Comparison of ENCODE assay signal across 8 cellular contexts in the genomic region with DNA sequence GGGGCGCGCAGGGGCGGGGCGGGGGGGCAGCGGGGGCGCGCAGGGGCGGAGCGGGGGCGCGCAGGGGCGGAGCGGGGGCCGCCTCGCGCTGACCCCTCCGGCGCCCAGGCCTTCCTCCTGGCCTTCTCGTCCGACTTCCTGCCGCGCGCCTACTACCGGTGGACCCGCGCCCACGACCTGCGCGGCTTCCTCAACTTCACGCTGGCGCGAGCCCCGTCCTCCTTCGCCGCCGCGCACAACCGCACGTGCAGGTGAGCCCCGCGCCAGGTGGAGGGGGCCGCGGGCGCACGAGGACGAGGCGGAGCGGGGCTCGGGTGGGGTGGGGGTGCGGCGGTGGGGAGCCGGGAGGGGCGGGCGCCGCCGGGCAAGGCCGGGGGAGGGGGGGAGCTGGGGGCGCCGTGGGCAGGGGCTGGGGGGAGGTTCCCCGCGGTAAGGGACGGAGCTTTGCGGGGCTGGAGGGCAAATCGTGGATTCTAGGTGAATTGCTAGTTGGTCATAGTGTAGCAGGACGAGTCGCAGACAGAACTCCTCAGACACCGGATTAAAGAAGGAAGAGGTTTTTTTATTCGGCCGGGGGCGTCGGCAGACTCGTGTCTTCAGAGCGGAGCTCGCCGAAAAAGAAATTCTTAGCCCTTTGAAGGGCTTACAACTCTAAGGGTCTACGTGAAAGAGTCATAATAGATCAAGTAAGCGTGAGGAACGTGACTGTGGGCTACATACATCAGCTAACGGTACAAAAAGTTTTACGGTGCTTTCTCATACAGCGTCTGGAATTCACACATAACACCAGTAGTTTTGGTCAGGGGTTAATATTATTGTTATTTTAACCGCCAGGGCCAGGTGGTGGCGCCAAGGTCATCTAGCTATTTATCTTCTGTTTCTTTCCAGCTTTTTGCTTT. TPM values are rescaled to one million over a fixed set of nuclear protein-coding genes. Genes with fewer than 3 reads are reported as not detected.
DNase-seq lines count a peak whose midpoint lies in the region; ATAC-seq and TF ChIP-seq lines count a peak whose summit lies in the region.

No MANE protein-coding gene starts in this region.

- H3K4me2 ChIP-seq in Loucy (ENCODE audit: low read depth, low read length, poor library complexity, severe bottlenecking): no peak overlapping the region

- peak overlapping the region; percentile 69 for H3K27ac Mint-ChIP-seq in activated B cell treated with CpG ODN at 0.5 μM for 24 hours

- DNase-seq in DMS 273 (lab: John Stamatoyannopoulos, UW; ENCODE audit: unreplicated experiment): peak; percentile 63
- no peak for DNase-seq in DMS 273 treated with DMSO at 0.1 percent for 48 hours (lab: John Stamatoyannopoulos, UW)
- peak; percentile 40 for DNase-seq in activated B cell treated with CpG ODN at 0.5 μM for 24 hours
- peak; percentile 80 for DNase-seq in lower lobe of right lung
- DNase-seq in superior temporal gyrus (ENCODE audit: extremely low spot score): peak; percentile 42

- H3K27me3 ChIP-seq in Loucy (ENCODE audit: insufficient read depth, low read length, poor library complexity, severe bottlenecking): no peaks in the 10 kb centered on the region
- peaks cover 3% of the 10 kb centered on the region for H3K27me3 ChIP-seq in ectodermal cell (ENCODE audit: control insufficient read depth, insufficient read depth, low read length, poor library complexity, severe bottlenecking)
- no peaks in the 10 kb centered on the region for H3K27me3 ChIP-seq in lower lobe of right lung (ENCODE audit: low read depth)

- H3K4me3 ChIP-seq in Loucy (ENCODE audit: low read length, poor library complexity, severe bottlenecking): no peak overlapping the region
- H3K4me3 ChIP-seq in ectodermal cell (ENCODE audit: insufficient read depth, low read depth, low read length): peak overlapping the region; percentile 50
- peak overlapping the region; percentile 61 for H3K4me3 ChIP-seq in lower lobe of right lung

- no peak overlapping the region for H3K27ac ChIP-seq in ectodermal cell (ENCODE audit: insufficient read depth, low read depth, low read length, poor library complexity, severe bottlenecking)
- peak overlapping the region; percentile 46 for H3K27ac ChIP-seq in lower lobe of right lung

- H3K36me3 ChIP-seq in Loucy (ENCODE audit: insufficient read depth, low read length) (no peaks in the 10 kb centered on the region), ectodermal cell (ENCODE audit: control insufficient read depth, insufficient read depth, low read length) (no peaks in the 10 kb centered on the region), lower lobe of right lung (no peaks in the 10 kb centered on the region)

- no peaks in the 10 kb centered on the region for H3K27me3 Mint-ChIP-seq in activated B cell treated with CpG ODN at 0.5 μM for 24 hours

- H3K9me2 ChIP-seq in Loucy (replicated peaks; ENCODE audit: low read depth, low read length): no peaks in the 10 kb centered on the region

- H3K9me3 Mint-ChIP-seq in activated B cell treated with CpG ODN at 0.5 μM for 24 hours: no peaks in the 10 kb centered on the region

- no peaks in the 10 kb centered on the region for H3F3A ChIP-seq in Loucy (ENCODE audit: low read depth)

- H3K9me3 ChIP-seq in Loucy (ENCODE audit: insufficient read depth, low read depth, low read length): no peaks in the 10 kb centered on the region
- peaks cover 2% of the 10 kb centered on the region for H3K9me3 ChIP-seq in ectodermal cell (ENCODE audit: control insufficient read depth, low read length)
- H3K9me3 ChIP-seq in lower lobe of right lung: no peaks in the 10 kb centered on the region

- H3K4me1 Mint-ChIP-seq in activated B cell treated with CpG ODN at 0.5 μM for 24 hours: peaks cover 10% of the 10 kb centered on the region

- no peak overlapping the region for H3K9ac ChIP-seq in Loucy (ENCODE audit: low read depth, low read length, poor library complexity, severe bottlenecking)

- H3K4me3 Mint-ChIP-seq in activated B cell treated with CpG ODN at 0.5 μM for 24 hours: peak overlapping the region; percentile 85

- no peaks in the 10 kb centered on the region for H3K4me1 ChIP-seq in Loucy (ENCODE audit: insufficient read depth, low read length, poor library complexity, severe bottlenecking)
- peaks cover 14% of the 10 kb centered on the region for H3K4me1 ChIP-seq in ectodermal cell (ENCODE audit: control insufficient read depth, insufficient read depth, low read length)
- peaks cover 12% of the 10 kb centered on the region for H3K4me1 ChIP-seq in lower lobe of right lung

- H2AFZ ChIP-seq in Loucy (ENCODE audit: low read length): no peak overlapping the region

- CTCF ChIA-PET in activated B cell treated with CpG ODN at 0.5 μM for 24 hours (lab: Charles Lee): interaction anchor here (0.7 to 1.0 kb wide), 4 partner anchors 140 to 494 kb away, joined by 3 to 5 read pairs (median 5); no protein-coding TSS in a partner anchor

- H4K20me1 ChIP-seq in Loucy (ENCODE audit: insufficient read depth, low read length, poor library complexity, severe bottlenecking): no peaks in the 10 kb centered on the region

- TF ChIP-seq CTCF in Loucy (conservative IDR thresholded peaks at IDR 0.05; ENCODE audit: low read length): peak; percentile 58
- no peak for TF ChIP-seq CTCF in activated B cell treated with CpG ODN at 0.5 μM for 24 hours (IDR thresholded peaks at IDR 0.05)
- peak; percentile 11 for TF ChIP-seq CTCF in lower lobe of right lung (IDR thresholded peaks at IDR 0.05)

- 1% methylated on average over 78 to 81 of the region's 83 CpGs for WGBS in ectodermal cell, 2 experiments

- H3K36me3 Mint-ChIP-seq in activated B cell treated with CpG ODN at 0.5 μM for 24 hours (ENCODE audit: low read depth): no peaks in the 10 kb centered on the region

- peak; percentile 55 for ATAC-seq in activated B cell treated with CpG ODN at 0.5 μM for 24 hours (ENCODE audit: low read depth)
- ATAC-seq in lower lobe of right lung: peak; percentile 39 to 48
- no peak for ATAC-seq in GM18517 (IDR thresholded peaks at IDR 0.05; ENCODE audit: unreplicated experiment)

- H3K79me2 ChIP-seq in Loucy (ENCODE audit: insufficient read depth, low read length): no peaks in the 10 kb centered on the region

- POLR2A ChIA-PET in activated B cell treated with CpG ODN at 0.5 μM for 24 hours (lab: Charles Lee): interaction anchor here (0.5 to 1.7 kb wide), 5 partner anchors 66 to 298 kb away, joined by 3 to 5 read pairs (median 4); a partner anchor contains a TSS

- intact Hi-C loops in activated B cell treated with CpG ODN at 0.5 μM for 24 hours (cut with micrococcal nuclease): loop anchor here (1.0 to 10.0 kb wide), 5 partner anchors 66 to 654 kb away; a partner anchor contains a TSS
- intact Hi-C loops in lower lobe of right lung (cut with DNase I): no loop called here

RNA-seq across cellular contexts. Expression of a gene that starts 29.9 kb away (rescaled TPM):
- total RNA-seq in activated B cell treated with CpG ODN at 0.5 μM for 24 hours: 1.2 and 1.5 TPM in 2 replicates
- 2.1 TPM for polyA plus RNA-seq in ectodermal cell (2013, experiment 1 of 4)
- polyA plus RNA-seq in ectodermal cell (2013, experiment 2 of 4): 2.6 TPM
- polyA plus RNA-seq in ectodermal cell (2013, experiment 3 of 4): 1.9 TPM
- polyA plus RNA-seq in ectodermal cell (2013, experiment 4 of 4): 1.7 TPM
- total RNA-seq in lower lobe of right lung: 1.3 TPM
